In the genomic region with DNA sequence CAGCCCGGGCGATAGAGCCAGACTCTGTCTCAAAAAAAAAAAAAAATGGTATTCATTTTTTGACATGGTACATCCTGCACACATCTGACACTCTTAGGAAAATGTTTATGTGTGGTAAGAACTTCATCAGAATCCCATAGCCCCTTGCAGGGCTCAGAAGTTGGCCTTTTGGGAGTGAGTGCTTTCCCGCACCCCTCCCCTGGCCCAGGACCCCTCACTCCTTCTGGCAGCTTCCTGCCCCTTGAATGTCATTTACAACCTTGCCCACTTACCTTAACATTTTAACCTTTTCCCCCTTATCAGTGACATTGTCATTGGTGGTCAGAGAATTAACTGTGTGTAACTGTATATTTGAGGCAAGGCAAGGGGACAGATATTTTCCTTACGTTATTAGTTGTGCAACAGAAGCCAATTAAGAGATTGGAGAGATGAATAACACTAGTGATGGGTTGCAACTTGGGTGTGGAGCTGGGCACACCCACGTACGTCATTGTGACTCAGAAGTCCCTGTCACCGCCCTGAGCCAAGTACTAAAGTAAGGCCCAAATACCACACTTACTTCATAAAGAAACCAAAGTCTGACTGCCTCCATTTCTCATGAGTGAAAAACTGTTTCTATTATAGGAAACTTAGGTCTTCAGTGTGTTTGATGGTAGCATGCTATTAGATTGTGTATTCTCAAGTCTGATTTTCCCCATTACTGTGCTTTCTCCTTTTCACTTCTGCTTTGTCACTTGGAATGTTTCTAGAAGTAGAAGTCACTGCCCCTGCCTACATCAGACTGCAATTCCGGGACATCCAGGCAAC, we compare ENCODE assay signal across 1 cellular context.
TF ChIP-seq lines count a peak whose summit lies in the region.

No MANE protein-coding gene starts in this region.

TF ChIP-seq in H1, 55 proteins besides CTCF, POLR2A, EP300 and RAD21:
- TF ChIP-seq FOSL1 (IDR thresholded peaks at IDR 0.05; ENCODE audit: insufficient read depth, low read depth, low read length), result no peak
- TF ChIP-seq CHD1 (IDR thresholded peaks at IDR 0.05; ENCODE audit: low read depth, low read length), result no peak
- TF ChIP-seq SP2 (IDR thresholded peaks at IDR 0.05; ENCODE audit: low read length), result no peak
- no peak for TF ChIP-seq KDM1A (IDR thresholded peaks at IDR 0.05; ENCODE audit: borderline replicate concordance, low read length)
- TF ChIP-seq CBX8 (IDR thresholded peaks at IDR 0.05; ENCODE audit: borderline replicate concordance, low read depth, low read length), result no peak
- TF ChIP-seq RNF2 (IDR thresholded peaks at IDR 0.05; ENCODE audit: borderline replicate concordance, low read depth, low read length, missing control alignments, poor library complexity, severe bottlenecking), result no peak
- TF ChIP-seq TBP (IDR thresholded peaks at IDR 0.05; ENCODE audit: low read depth, low read length), result no peak
- TF ChIP-seq TCF12 (IDR thresholded peaks at IDR 0.05; ENCODE audit: low read depth, low read length), result no peak
- TF ChIP-seq GABPA (IDR thresholded peaks at IDR 0.05; ENCODE audit: borderline replicate concordance, insufficient read depth, low read length), result no peak
- TF ChIP-seq JUN (IDR thresholded peaks at IDR 0.05; ENCODE audit: low read depth, low read length), result no peak
- TF ChIP-seq CHD2 (IDR thresholded peaks at IDR 0.05; ENCODE audit: low read length), result no peak
- TF ChIP-seq SP1 (IDR thresholded peaks at IDR 0.05; ENCODE audit: low read depth, low read length), result no peak
TF ChIP-seq in H1: peak in this region for 0.
